8 cellular contexts compared by ENCODE assay signal in the genomic region with DNA sequence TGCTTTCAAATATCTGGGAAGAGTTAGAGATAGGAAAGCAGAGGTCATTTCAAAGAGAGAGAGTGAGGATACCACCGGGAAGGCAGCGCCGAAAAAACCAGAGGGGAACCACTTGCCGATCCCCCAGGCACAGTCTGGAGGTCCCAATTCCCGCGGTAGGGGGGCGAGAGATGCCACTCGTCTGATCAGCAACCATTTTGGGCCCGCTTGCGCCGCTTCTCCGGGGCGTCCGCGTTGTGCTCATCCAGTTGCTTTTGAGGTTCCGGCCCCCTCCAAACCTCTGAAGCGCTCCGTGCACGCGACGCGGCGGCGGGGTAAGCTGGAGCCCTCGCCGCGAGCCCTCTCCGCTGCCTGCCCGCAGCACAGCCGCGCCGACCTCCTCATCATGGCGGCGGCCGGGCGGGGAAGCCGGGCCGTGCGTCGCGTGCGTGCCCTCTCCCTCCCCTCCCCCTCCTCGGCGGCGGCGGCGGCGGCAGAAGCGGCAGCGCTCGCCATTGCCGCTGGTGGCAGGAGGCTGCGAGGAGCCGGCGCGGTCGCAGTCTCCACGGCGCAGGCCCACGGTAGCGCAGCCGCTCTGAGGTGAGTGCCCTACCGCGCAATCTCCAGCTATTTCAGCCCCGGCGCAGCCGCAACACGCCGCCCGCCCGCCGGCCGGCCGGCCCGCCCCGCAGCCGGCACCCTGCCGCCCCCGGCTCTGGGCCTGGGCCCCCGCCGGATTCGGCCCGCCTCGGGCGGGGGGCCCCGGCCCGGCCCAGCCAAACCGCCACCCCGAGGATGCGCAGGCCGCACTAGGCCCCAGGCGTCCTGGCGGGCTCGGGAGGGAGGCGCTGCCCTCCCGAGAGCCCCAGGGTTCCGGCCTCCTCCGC. TPM values are rescaled to one million over a fixed set of nuclear protein-coding genes. Genes with fewer than 3 reads are reported as not detected.
A peak's percentile ranks its signal among the peaks of the same experiment; 100 is the strongest.
DNase-seq lines count a peak whose midpoint lies in the region; ATAC-seq and TF ChIP-seq lines count a peak whose summit lies in the region.

Gene NRF1 (plus strand): TSS at position 475 of the 866 bp plus-strand sequence. CDS start 45,632 bp downstream, outside the sequence.

- H3K4me1 ChIP-seq in adrenal gland (replicated peaks in 1 of 2) (peaks cover 4 to 34% of the 10 kb centered on the region in 2 donors), upper lobe of right lung (peaks cover 37% of the 10 kb centered on the region)

- no peaks in the 10 kb centered on the region for H3K9me3 Mint-ChIP-seq in progenitor cell of endocrine pancreas (ENCODE audit: low read depth)

- H3K27me3 ChIP-seq in adrenal gland (no peaks in the 10 kb centered on the region), upper lobe of right lung (no peaks in the 10 kb centered on the region)

- peak; percentile 81 for DNase-seq in NCI-H128 (lab: John Stamatoyannopoulos, UW; ENCODE audit: unreplicated experiment)
- peak; percentile 85 to 94 (median 89) for DNase-seq in T-helper 1 cell
- DNase-seq in adrenal gland: peak; percentile 88 to 94 (median 91)
- DNase-seq in left cardiac atrium: peak; percentile 92
- peak; percentile 86 for DNase-seq in progenitor cell of endocrine pancreas (ENCODE audit: low spot score, unreplicated experiment)
- peak; percentile 96 for DNase-seq in upper lobe of right lung

- intact Hi-C loops in adrenal gland (cut with DNase I) (no loop called here), left cardiac atrium (cut with DNase I) (loop anchor here in 1 of 2 donors (10.0 kb wide), 1 partner anchor 107 kb away; the partner anchor contains the start of gene SMKR1), upper lobe of right lung (cut with DNase I) (no loop called here)

- peak; percentile 81 for ATAC-seq in HG02610 (IDR thresholded peaks at IDR 0.05; ENCODE audit: unreplicated experiment)
- ATAC-seq in left cardiac atrium: peak; percentile 96 to 97
- ATAC-seq in upper lobe of right lung: peak; percentile 97

- H3K9me3 ChIP-seq in adrenal gland (replicated peaks in 1 of 3): no peaks in the 10 kb centered on the region
- H3K9me3 ChIP-seq in upper lobe of right lung: no peaks in the 10 kb centered on the region

- H3K4me3 ChIP-seq in adrenal gland (peak within 1 kb of the TSS; percentile 66 to 93 (median 82)), upper lobe of right lung (peak within 1 kb of the TSS; percentile 78)

- peaks cover 28% of the 10 kb centered on the region for H3K4me1 Mint-ChIP-seq in progenitor cell of endocrine pancreas (ENCODE audit: low read depth)

- peak within 1 kb of the TSS; percentile 99 for H3K4me3 Mint-ChIP-seq in progenitor cell of endocrine pancreas (ENCODE audit: low read depth)

- WGBS in adrenal gland, 4 donors: 0 to 1% (median 0%) methylated on average over 3 to 98 of the region's 98 CpGs

- peak within 1 kb of the TSS; percentile 99 for H3K27ac Mint-ChIP-seq in progenitor cell of endocrine pancreas

- H3K27ac ChIP-seq in adrenal gland: peak within 1 kb of the TSS; percentile 57 to 98 (median 91)
- H3K27ac ChIP-seq in upper lobe of right lung: peak within 1 kb of the TSS; percentile 96

- TF ChIP-seq POLR2A in adrenal gland (IDR thresholded peaks at IDR 0.05): peak; percentile 76 to 87

- H3K36me3 Mint-ChIP-seq in progenitor cell of endocrine pancreas (ENCODE audit: insufficient read depth): peaks cover 16% of the 10 kb centered on the region

- TF ChIP-seq CTCF in GM12873 (IDR thresholded peaks at IDR 0.05; ENCODE audit: insufficient read depth, low read depth, low read length, missing control alignments): peak; percentile 15
- TF ChIP-seq CTCF in adrenal gland (IDR thresholded peaks at IDR 0.05): peak in 4 of 6 experiments; percentile 9 to 58 (median 24)
- peak; percentile 22 for TF ChIP-seq CTCF in progenitor cell of endocrine pancreas (IDR thresholded peaks at IDR 0.05; ENCODE audit: unreplicated experiment)
- peak; percentile 35 for TF ChIP-seq CTCF in upper lobe of right lung (IDR thresholded peaks at IDR 0.05)

- no peaks in the 10 kb centered on the region for H3K36me3 ChIP-seq in adrenal gland (replicated peaks in 1 of 2)
- H3K36me3 ChIP-seq in upper lobe of right lung: peaks cover 4% of the 10 kb centered on the region

- no peaks in the 10 kb centered on the region for H3K27me3 Mint-ChIP-seq in progenitor cell of endocrine pancreas

RNA-seq across cellular contexts. Expression of gene NRF1, which starts in this region (rescaled TPM):
- total RNA-seq in adrenal gland (10 to 100 TPM in 5 of 8 donors, 1 to 10 TPM in 3; 7.7 to 16.0 (median 10.8) TPM), left cardiac atrium (10 to 100 TPM; 10.0 to 15.4 TPM), progenitor cell of endocrine pancreas (29.7 and 32.4 TPM in 2 replicates), upper lobe of right lung (19.3 TPM)
- 1 to 10 TPM; 7.8 to 10.0 (median 7.9) TPM for polyA plus RNA-seq in adrenal gland

Comparison
In these comparisons a context has a peak if more than half of its experiments do, and no peak if none do; other contexts are left out.
1. Peak in every context shown above with its lines: DNase-seq, ATAC-seq, H3K4me3 ChIP-seq and H3K27ac ChIP-seq.